Comparison of ENCODE assay signal across 12 cellular contexts in genomic region chr17:27546624-27547300, GRCh38.
A peak's percentile ranks its signal among the peaks of the same experiment; 100 is the strongest.
DNase-seq lines count a peak whose midpoint lies in the region; ATAC-seq and TF ChIP-seq lines count a peak whose summit lies in the region.
"Had no signal": no experiment of that assay in that cellular context is flagged by ENCODE, and none has a peak within 500 bp of the region (broad histone marks: within the 10 kb centered on the region; RNA-seq: fewer than 3 reads in every experiment).

No MANE protein-coding gene starts in this region.

- H3K4me3 ChIP-seq in mesenchymal stem cell (ENCODE audit: insufficient read depth in 1 of 2, low read depth in 1 of 2, low read length in 2 of 2), result no peak overlapping the region
- no peak overlapping the region for H3K4me3 ChIP-seq in lower leg skin (ENCODE audit: low read depth, poor library complexity, severe bottlenecking)
- H3K4me3 ChIP-seq: lung, suprapubic skin had no signal

- peak; percentile 85 for DNase-seq in DMS53 (lab: John Stamatoyannopoulos, UW)
- peak; percentile 43 for DNase-seq in GM19240 (ENCODE audit: insufficient read length, low spot score)
- DNase-seq in RPMI7951 (ENCODE audit: low read depth), result peak; percentile 35
- no peak for DNase-seq in mesenchymal stem cell
- no peak for DNase-seq in effector CD4-positive, alpha-beta T cell
- DNase-seq in lower leg skin (ENCODE audit: low spot score in 2 of 2), result no peak
- DNase-seq in NCI-H1105 (lab: John Stamatoyannopoulos, UW), result no peak
- DNase-seq: amygdala, DND-41 had no signal

- H4K8ac ChIP-seq in mesenchymal stem cell (ENCODE audit: low read length), result no peak overlapping the region

- no peaks in the 10 kb centered on the region for H3K9me3 ChIP-seq in mesenchymal stem cell (ENCODE audit: control insufficient read depth, low read length)
- H3K9me3 ChIP-seq: suprapubic skin had no signal

- TF ChIP-seq CTCF in lower leg skin (IDR thresholded peaks at IDR 0.05), result no peak

- WGBS in mesenchymal stem cell, result 93% methylated on average over 7 of the region's 7 CpGs
- 78 to 86% methylated on average over 7 of the region's 7 CpGs for WGBS in lower leg skin, 2 donors

- H2AFZ ChIP-seq in mesenchymal stem cell (ENCODE audit: low read depth, low read length), result no peak overlapping the region

- peak overlapping the region; percentile 45 for H3K4me2 ChIP-seq in mesenchymal stem cell (ENCODE audit: low read length, poor library complexity, severe bottlenecking)

- H3K27ac ChIP-seq in mesenchymal stem cell (ENCODE audit: low read length, poor library complexity, severe bottlenecking), result peak overlapping the region; percentile 45
- H3K27ac ChIP-seq: suprapubic skin had no signal

- peaks cover 40% of the 10 kb centered on the region for H3K4me1 ChIP-seq in mesenchymal stem cell (ENCODE audit: control insufficient read depth, insufficient read depth, low read depth, low read length)

- peak overlapping the region in 1 of 2 experiments; percentile 26 for H3K18ac ChIP-seq in mesenchymal stem cell (ENCODE audit: low read depth in 1 of 2, low read length in 2 of 2)

- ATAC-seq in HG03159 (IDR thresholded peaks at IDR 0.05; ENCODE audit: unreplicated experiment), result no peak

- H3K27me3 ChIP-seq in mesenchymal stem cell (ENCODE audit: control insufficient read depth in 1 of 2, insufficient read depth in 1 of 2, low read length in 2 of 2), result peaks cover 0 to 3% of the 10 kb centered on the region in 2 experiments
- H3K27me3 ChIP-seq: suprapubic skin had no signal

- intact Hi-C loops in lower leg skin (cut with DNase I; ENCODE audit: low total_unique reads), result no loop called here

- peaks cover 31% of the 10 kb centered on the region for H3K79me1 ChIP-seq in mesenchymal stem cell (replicated peaks; ENCODE audit: low read length, poor library complexity, severe bottlenecking)

- no peak overlapping the region for H3K4ac ChIP-seq in mesenchymal stem cell (ENCODE audit: low read depth in 1 of 2, low read length in 2 of 2)

- no peak overlapping the region for H4K91ac ChIP-seq in mesenchymal stem cell (ENCODE audit: low read length)

- H2AK5ac ChIP-seq in mesenchymal stem cell (ENCODE audit: low read length, severe bottlenecking), result peak overlapping the region; percentile 40

- H2BK15ac ChIP-seq in mesenchymal stem cell (ENCODE audit: low read depth, poor library complexity, severe bottlenecking), result no peak overlapping the region

- H2BK120ac ChIP-seq in mesenchymal stem cell (ENCODE audit: low read depth, low read length), result no peak overlapping the region

- H2BK5ac ChIP-seq in mesenchymal stem cell (ENCODE audit: low read depth, low read length, poor library complexity, severe bottlenecking), result peak overlapping the region; percentile 59

- no peak overlapping the region for H2BK12ac ChIP-seq in mesenchymal stem cell (ENCODE audit: low read length in 2 of 2)

- H3K9ac ChIP-seq in mesenchymal stem cell (ENCODE audit: low read length), result no peak overlapping the region

- no peak overlapping the region for H3K14ac ChIP-seq in mesenchymal stem cell (ENCODE audit: low read length in 2 of 2)

- no peak overlapping the region for H3K23ac ChIP-seq in mesenchymal stem cell (ENCODE audit: low read length in 2 of 2)

- TF ChIP-seq POLR2A in lower leg skin (IDR thresholded peaks at IDR 0.05), result no peak

- H3K36me3 ChIP-seq in mesenchymal stem cell (ENCODE audit: control insufficient read depth in 1 of 2, insufficient read depth in 2 of 2, low read depth in 1 of 2, low read length in 2 of 2), result peaks cover 0 to 5% of the 10 kb centered on the region in 2 experiments

Comparison
In these comparisons a context has a peak if more than half of its experiments do, and no peak if none do; other contexts are left out.
1. DNase-seq: peak in DMS53 (single experiment), GM19240 (single experiment) and RPMI7951 (single experiment); none in mesenchymal stem cell (single experiment), effector CD4-positive, alpha-beta T cell (single experiment), lower leg skin (0 of 2) and NCI-H1105 (single experiment).